ENCODE assay signal across 1 cellular context in the genomic region with DNA sequence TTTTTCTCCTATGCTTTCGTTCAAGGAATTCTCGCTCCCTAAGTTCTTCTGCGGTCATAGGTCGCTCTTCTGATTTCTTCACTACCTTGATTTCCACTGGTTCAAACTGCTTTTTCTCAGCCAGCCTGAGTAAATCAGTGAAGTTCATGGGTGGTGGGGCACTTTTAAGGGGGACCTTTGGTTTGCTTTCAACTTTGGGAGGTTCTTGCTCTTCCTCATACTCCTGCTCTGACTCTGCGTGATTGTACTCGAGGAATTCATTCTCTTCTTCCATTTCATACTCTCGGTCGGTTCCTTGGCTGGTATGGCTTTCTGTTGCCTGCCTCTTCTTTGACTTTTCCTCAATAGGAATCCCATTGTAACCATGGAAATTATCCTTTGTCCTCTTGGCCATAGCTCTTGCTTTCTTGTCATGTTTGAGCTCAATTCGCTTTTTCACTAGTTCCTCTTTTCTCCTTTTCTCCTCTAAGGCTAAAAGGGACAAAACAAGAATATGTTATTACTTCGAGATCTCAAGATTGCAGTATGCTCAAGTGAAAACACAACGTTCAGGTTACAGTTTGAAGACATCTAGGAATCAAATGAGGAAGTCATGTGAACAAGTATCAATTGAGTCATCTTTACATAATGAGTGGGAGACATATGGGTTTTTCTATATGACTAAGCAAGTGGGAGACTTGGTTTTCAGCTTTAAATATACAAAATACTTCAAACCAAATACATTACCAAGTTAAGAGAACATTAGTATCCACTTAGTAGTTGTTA.
TF ChIP-seq lines count a peak whose summit lies in the region.

No MANE protein-coding gene starts in this region.

TF ChIP-seq in K562, 482 proteins besides CTCF, POLR2A, EP300 and RAD21 (continued from another document and continues in another):
- TF ChIP-seq ZBTB33 (CRISPR knock-in tag; IDR thresholded peaks at IDR 0.05) (no peak), FIP1L1 (IDR thresholded peaks at IDR 0.05; ENCODE audit: low read depth, low read length, poor library complexity, severe bottlenecking) (no peak), PRDM10 (IDR thresholded peaks at IDR 0.05; ENCODE audit: partially characterized antibody) (no peak), ZNF76 (CRISPR knock-in tag; IDR thresholded peaks at IDR 0.05; ENCODE audit: borderline replicate concordance) (no peak), NBN (IDR thresholded peaks at IDR 0.05; ENCODE audit: low read depth) (no peak; the same call in 1 of the 2 replicates), GATA2 (CRISPR knock-in tag; IDR thresholded peaks at IDR 0.05) (peak; percentile 83), ZKSCAN3 (CRISPR knock-in tag; IDR thresholded peaks at IDR 0.05) (no peak), PURB (CRISPR knock-in tag; IDR thresholded peaks at IDR 0.05; ENCODE audit: low read depth) (no peak), TARDBP (IDR thresholded peaks at IDR 0.05) (no peak), SNRNP70 (optimal IDR thresholded peaks at IDR 0.05; ENCODE audit: low read depth, low read length) (no peak), TGIF2 (CRISPR knock-in tag; IDR thresholded peaks at IDR 0.05) (no peak), ESRRB (CRISPR knock-in tag; IDR thresholded peaks at IDR 0.05; ENCODE audit: borderline replicate concordance) (no peak), HES1 (IDR thresholded peaks at IDR 0.05; ENCODE audit: low read depth) (no peak), HIVEP1 (CRISPR knock-in tag; IDR thresholded peaks at IDR 0.05) (no peak), TFE3 (CRISPR knock-in tag; IDR thresholded peaks at IDR 0.05) (no peak), CHCHD3 (CRISPR knock-in tag; IDR thresholded peaks at IDR 0.05) (no peak), KLF13 (tag; IDR thresholded peaks at IDR 0.05; ENCODE audit: borderline replicate concordance, low read depth) (no peak), CREB1 (IDR thresholded peaks at IDR 0.05) (no peak), CREB1 (CRISPR knock-in tag; IDR thresholded peaks at IDR 0.05) (no peak), ETV5 (CRISPR knock-in tag; IDR thresholded peaks at IDR 0.05; ENCODE audit: low read depth) (no peak), RFX1 (IDR thresholded peaks at IDR 0.05) (peak; percentile 56), EGR1 (conservative IDR thresholded peaks at IDR 0.05) (peak; percentile 26; the same call in 1 of the 2 replicates), NFE2 (IDR thresholded peaks at IDR 0.05; ENCODE audit: low read depth) (peak; percentile 65), BHLHE40 (IDR thresholded peaks at IDR 0.05; ENCODE audit: low read length) (peak; percentile 62; the same call in 1 of the 2 replicates), ZNF655 (CRISPR knock-in tag; IDR thresholded peaks at IDR 0.05) (no peak), TEAD4 (IDR thresholded peaks at IDR 0.05; ENCODE audit: low read length) (peak; percentile 27; the same call in 1 of the 2 replicates), TEAD4 (CRISPR knock-in tag; IDR thresholded peaks at IDR 0.05; ENCODE audit: borderline replicate concordance) (no peak), FOS (IDR thresholded peaks at IDR 0.05; ENCODE audit: extremely low read depth, insufficient read length) (no peak), JUN (IDR thresholded peaks at IDR 0.05; ENCODE audit: borderline replicate concordance, low read depth, low read length) (no peak), JUN (CRISPR knock-in tag; IDR thresholded peaks at IDR 0.05; ENCODE audit: borderline replicate concordance) (no peak), LEF1 (IDR thresholded peaks at IDR 0.05) (no peak), XRCC3 (IDR thresholded peaks at IDR 0.05) (no peak), ZNF584 (CRISPR knock-in tag; IDR thresholded peaks at IDR 0.05; ENCODE audit: low read depth) (no peak), MBD2 (IDR thresholded peaks at IDR 0.05; ENCODE audit: borderline replicate concordance, low read depth) (no peak), E2F3 (CRISPR knock-in tag; IDR thresholded peaks at IDR 0.05) (no peak), FOXM1 (IDR thresholded peaks at IDR 0.05; ENCODE audit: low read depth) (no peak), FOXM1 (CRISPR knock-in tag; IDR thresholded peaks at IDR 0.05; ENCODE audit: low read depth) (no peak), TCF7 (IDR thresholded peaks at IDR 0.05; ENCODE audit: borderline replicate concordance) (no peak), POLR2H (tag; IDR thresholded peaks at IDR 0.05; ENCODE audit: low read depth) (no peak), PRPF4 (IDR thresholded peaks at IDR 0.05; ENCODE audit: insufficient read depth, low read depth, low read length, poor library complexity, severe bottlenecking) (no peak)
- TF ChIP-seq, protein P1, sequence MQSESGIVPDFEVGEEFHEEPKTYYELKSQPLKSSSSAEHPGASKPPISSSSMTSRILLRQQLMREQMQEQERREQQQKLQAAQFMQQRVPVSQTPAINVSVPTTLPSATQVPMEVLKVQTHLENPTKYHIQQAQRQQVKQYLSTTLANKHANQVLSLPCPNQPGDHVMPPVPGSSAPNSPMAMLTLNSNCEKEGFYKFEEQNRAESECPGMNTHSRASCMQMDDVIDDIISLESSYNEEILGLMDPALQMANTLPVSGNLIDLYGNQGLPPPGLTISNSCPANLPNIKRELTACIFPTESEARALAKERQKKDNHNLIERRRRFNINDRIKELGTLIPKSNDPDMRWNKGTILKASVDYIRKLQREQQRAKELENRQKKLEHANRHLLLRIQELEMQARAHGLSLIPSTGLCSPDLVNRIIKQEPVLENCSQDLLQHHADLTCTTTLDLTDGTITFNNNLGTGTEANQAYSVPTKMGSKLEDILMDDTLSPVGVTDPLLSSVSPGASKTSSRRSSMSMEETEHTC (IDR thresholded peaks at IDR 0.05): 0 out of 2 replicates have a peak, but pooled peaks have one; percentile 42
- TF ChIP-seq, protein P2, sequence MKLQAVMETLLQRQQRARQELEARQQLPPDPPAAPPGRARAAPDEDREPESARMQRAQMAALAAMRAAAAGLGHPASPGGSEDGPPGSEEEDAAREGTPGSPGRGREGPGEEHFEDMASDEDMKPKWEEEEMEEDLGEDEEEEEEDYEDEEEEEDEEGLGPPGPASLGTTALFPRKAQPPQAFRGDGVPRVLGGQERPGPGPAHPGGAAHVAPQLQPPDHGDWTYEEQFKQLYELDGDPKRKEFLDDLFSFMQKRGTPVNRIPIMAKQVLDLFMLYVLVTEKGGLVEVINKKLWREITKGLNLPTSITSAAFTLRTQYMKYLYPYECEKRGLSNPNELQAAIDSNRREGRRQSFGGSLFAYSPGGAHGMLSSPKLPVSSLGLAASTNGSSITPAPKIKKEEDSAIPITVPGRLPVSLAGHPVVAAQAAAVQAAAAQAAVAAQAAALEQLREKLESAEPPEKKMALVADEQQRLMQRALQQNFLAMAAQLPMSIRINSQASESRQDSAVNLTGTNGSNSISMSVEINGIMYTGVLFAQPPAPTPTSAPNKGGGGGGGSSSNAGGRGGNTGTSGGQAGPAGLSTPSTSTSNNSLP (IDR thresholded peaks at IDR 0.05; ENCODE audit: borderline replicate concordance, low read depth, low read length): peak; percentile 53; the same call in 1 of the 2 replicates
- TF ChIP-seq, protein P3, sequence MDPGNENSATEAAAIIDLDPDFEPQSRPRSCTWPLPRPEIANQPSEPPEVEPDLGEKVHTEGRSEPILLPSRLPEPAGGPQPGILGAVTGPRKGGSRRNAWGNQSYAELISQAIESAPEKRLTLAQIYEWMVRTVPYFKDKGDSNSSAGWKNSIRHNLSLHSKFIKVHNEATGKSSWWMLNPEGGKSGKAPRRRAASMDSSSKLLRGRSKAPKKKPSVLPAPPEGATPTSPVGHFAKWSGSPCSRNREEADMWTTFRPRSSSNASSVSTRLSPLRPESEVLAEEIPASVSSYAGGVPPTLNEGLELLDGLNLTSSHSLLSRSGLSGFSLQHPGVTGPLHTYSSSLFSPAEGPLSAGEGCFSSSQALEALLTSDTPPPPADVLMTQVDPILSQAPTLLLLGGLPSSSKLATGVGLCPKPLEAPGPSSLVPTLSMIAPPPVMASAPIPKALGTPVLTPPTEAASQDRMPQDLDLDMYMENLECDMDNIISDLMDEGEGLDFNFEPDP (CRISPR knock-in tag; IDR thresholded peaks at IDR 0.05): no peak
- TF ChIP-seq, protein P4, sequence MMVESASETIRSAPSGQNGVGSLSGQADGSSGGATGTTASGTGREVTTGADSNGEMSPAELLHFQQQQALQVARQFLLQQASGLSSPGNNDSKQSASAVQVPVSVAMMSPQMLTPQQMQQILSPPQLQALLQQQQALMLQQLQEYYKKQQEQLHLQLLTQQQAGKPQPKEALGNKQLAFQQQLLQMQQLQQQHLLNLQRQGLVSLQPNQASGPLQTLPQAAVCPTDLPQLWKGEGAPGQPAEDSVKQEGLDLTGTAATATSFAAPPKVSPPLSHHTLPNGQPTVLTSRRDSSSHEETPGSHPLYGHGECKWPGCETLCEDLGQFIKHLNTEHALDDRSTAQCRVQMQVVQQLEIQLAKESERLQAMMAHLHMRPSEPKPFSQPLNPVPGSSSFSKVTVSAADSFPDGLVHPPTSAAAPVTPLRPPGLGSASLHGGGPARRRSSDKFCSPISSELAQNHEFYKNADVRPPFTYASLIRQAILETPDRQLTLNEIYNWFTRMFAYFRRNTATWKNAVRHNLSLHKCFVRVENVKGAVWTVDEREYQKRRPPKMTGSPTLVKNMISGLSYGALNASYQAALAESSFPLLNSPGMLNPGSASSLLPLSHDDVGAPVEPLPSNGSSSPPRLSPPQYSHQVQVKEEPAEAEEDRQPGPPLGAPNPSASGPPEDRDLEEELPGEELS (CRISPR knock-in tag; IDR thresholded peaks at IDR 0.05; ENCODE audit: borderline replicate concordance): no peak
